In the genomic region with DNA sequence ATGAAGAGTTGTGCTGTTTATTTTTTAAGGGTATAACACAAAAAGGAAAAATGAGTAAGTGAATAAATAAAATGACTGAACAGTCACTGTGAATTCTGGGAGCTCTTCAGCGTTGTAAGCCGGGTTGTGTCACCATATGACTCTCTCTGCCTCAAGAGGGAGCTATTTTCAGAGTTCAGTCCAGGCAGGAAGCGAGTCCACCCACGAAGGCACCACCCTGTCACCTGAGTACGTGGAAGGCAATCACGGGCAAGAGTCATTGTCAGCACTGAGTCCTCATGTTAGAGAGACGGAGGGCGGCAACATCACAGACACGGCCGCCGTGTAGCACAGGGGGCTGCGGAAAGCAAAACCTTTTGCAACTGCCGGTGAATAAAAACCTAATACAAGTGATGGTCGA, we compare ENCODE assay signal across 9 cellular contexts.
DNase-seq lines count a peak whose midpoint lies in the region; ATAC-seq, FAIRE-seq and TF ChIP-seq lines count a peak whose summit lies in the region.
"Had no signal": no experiment of that assay in that cellular context is flagged by ENCODE, and none has a peak within 500 bp of the region (broad histone marks: within the 10 kb centered on the region; RNA-seq: fewer than 3 reads in every experiment).

No MANE protein-coding gene starts in this region.

- H3K9me1 ChIP-seq in K562 (ENCODE audit: control insufficient read depth, insufficient read depth, low read length) = no peaks in the 10 kb centered on the region

- no TSS peak for BruUV-seq in PC-9 (replicated peaks; lab: Mats Ljungman, UMichigan)
- BruUV-seq in K562 (replicated peaks; lab: Mats Ljungman, UMichigan) = no TSS peak

- H2AFZ ChIP-seq in PC-9 = no peak overlapping the region
- no peak overlapping the region for H2AFZ ChIP-seq in K562 (ENCODE audit: low read depth, low read length)

- WGBS in K562 (ENCODE audit: insufficient coverage, low coverage, missing lambda C conversion rate) = 14% methylated on average over 14 of the region's 14 CpGs

- H4K20me1 ChIP-seq in PC-9 (ENCODE audit: insufficient read depth) = no peaks in the 10 kb centered on the region
- H4K20me1 ChIP-seq in K562 (replicated peaks; ENCODE audit: control insufficient read depth, insufficient read depth, low read length) = no peaks in the 10 kb centered on the region

- TF ChIP-seq CTCF in PC-9 (conservative IDR thresholded peaks at IDR 0.05) = peak; percentile 46
- peak; percentile 50 to 67 (median 59) for TF ChIP-seq CTCF in K562 (IDR thresholded peaks at IDR 0.05 in 2 of 3, conservative IDR thresholded peaks at IDR 0.05 in 1 of 3; ENCODE audit: insufficient read depth in 2 of 3, low read depth in 1 of 3, low read length in 3 of 3)
- TF ChIP-seq CTCF in dorsolateral prefrontal cortex (IDR thresholded peaks at IDR 0.05 in 54 of 56, conservative IDR thresholded peaks at IDR 0.05 in 2 of 56; ENCODE audit: low read depth in 1 of 56, partially characterized antibody in 56 of 56) = peak in 2 of 56 donors; percentile 4 to 20

- no peak overlapping the region for H3K27ac ChIP-seq in PC-9
- H3K27ac ChIP-seq in K562 (ENCODE audit: extremely low read depth, low read depth, low read length) = no peak overlapping the region
- H3K27ac ChIP-seq in dorsolateral prefrontal cortex = no peak overlapping the region

- FAIRE-seq in K562 (lab: Jason Lieb, UNC) = peak; percentile 65

- peak; percentile 94 for ATAC-seq in K562
- ATAC-seq in GM21717 (IDR thresholded peaks at IDR 0.05; ENCODE audit: unreplicated experiment) = no peak

- no peak overlapping the region for H3K4me2 ChIP-seq in PC-9
- peak overlapping the region; percentile 30; the same call in 1 of the 2 replicates for H3K4me2 ChIP-seq in K562 (ENCODE audit: insufficient read depth, low read length)

- peak; percentile 5 for DNase-seq in NCI-H2227 (lab: John Stamatoyannopoulos, UW; ENCODE audit: unreplicated experiment)
- DNase-seq in NCI-H2227 treated with DMSO at 0.1 percent for 48 hours (lab: John Stamatoyannopoulos, UW) = no peak
- no peak for DNase-seq in PC-9
- DNase-seq in K562 (ENCODE audit: extremely low read depth in 1 of 4, low spot score in 3 of 4) = peak; percentile 31 to 48 (median 34)
- DNase-seq in stimulated activated CD4-positive, alpha-beta T cell treated with anti-CD3 and anti-CD28 coated beads, Interleukin-4, amount 100 ng/mL, for 48 hours (ENCODE audit: low read depth in 2 of 2) = peak; percentile 7 to 16
- no peak for DNase-seq in NCI-H345 treated with DMSO at 0.1 percent for 48 hours (lab: John Stamatoyannopoulos, UW; ENCODE audit: unreplicated experiment)
- DNase-seq in dorsolateral prefrontal cortex = no peak
- DNase-seq: NCI-H2107 had no signal

- H3K9me2 ChIP-seq in PC-9 (ENCODE audit: insufficient read depth) = no peaks in the 10 kb centered on the region

- CTCF ChIA-PET in PC-9 (lab: Charles Lee) (no interaction called here), K562 (lab: Yijun Ruan, JAX; ENCODE audit: low intra/inter-chr PET ratio) (no interaction called here)

- POLR2A ChIA-PET in PC-9 (lab: Charles Lee; ENCODE audit: unreplicated experiment) = interaction anchor here (0.5 kb wide), 1 partner anchor 220 kb away, joined by 7 read pairs; no protein-coding TSS in a partner anchor
- POLR2A ChIA-PET in K562 (lab: Yijun Ruan, JAX) = no interaction called here

- H3K9me3 ChIP-seq in PC-9 (ENCODE audit: insufficient read depth, low read depth) (no peaks in the 10 kb centered on the region), K562 (replicated peaks; ENCODE audit: control insufficient read depth, insufficient read depth, low read depth, low read length) (no peaks in the 10 kb centered on the region)

- TF ChIP-seq RAD21 in K562 (CRISPR knock-in tag; conservative IDR thresholded peaks at IDR 0.05 in 1 of 2, IDR thresholded peaks at IDR 0.05 in 1 of 2) = peak in 1 of 2 experiments; percentile 34; a peak in 1 of 4 replicates

- in situ Hi-C loops in K562 (cut with MboI) = no loop called here

- H3K9ac ChIP-seq in K562 (ENCODE audit: insufficient read depth in 1 of 2, low read depth in 2 of 2, low read length in 2 of 2) = no peak overlapping the region

- H3K4me1 ChIP-seq in PC-9 (replicated peaks; ENCODE audit: insufficient read depth) (no peaks in the 10 kb centered on the region), K562 (replicated peaks in 1 of 2; ENCODE audit: control insufficient read depth in 2 of 2, insufficient read depth in 2 of 2, low read length in 2 of 2) (no peaks in the 10 kb centered on the region)

- H3K4me3 ChIP-seq in PC-9 (no peak overlapping the region), K562 (no peak overlapping the region), dorsolateral prefrontal cortex (no peak overlapping the region)

- TF ChIP-seq EP300 in K562 (IDR thresholded peaks at IDR 0.05; ENCODE audit: low read length) = no peak

- H3F3A ChIP-seq in PC-9 (ENCODE audit: insufficient read depth, low read depth) = no peaks in the 10 kb centered on the region

- peaks cover 18% of the 10 kb centered on the region; the same call in 1 of the 2 replicates for H3K27me3 ChIP-seq in PC-9 (ENCODE audit: insufficient read depth, low read depth)
- peaks cover 2 to 4% of the 10 kb centered on the region in 2 experiments; a peak in 1 of 5 replicates for H3K27me3 ChIP-seq in K562 (ENCODE audit: control insufficient read depth in 2 of 2, insufficient read depth in 2 of 2, low read length in 2 of 2)
- H3K27me3 ChIP-seq in dorsolateral prefrontal cortex = no peaks in the 10 kb centered on the region

- intact Hi-C loops in PC-9 (cut with micrococcal nuclease; ENCODE audit: unreplicated experiment) = no loop called here
- intact Hi-C loops in K562 (cut with micrococcal nuclease) = no loop called here
- intact Hi-C loops in dorsolateral prefrontal cortex (cut with DNase I) = no loop called here

- H3K36me3 ChIP-seq in PC-9 (ENCODE audit: low read depth) = no peaks in the 10 kb centered on the region
- H3K36me3 ChIP-seq in K562 (ENCODE audit: control insufficient read depth, insufficient read depth, low read length) = no peaks in the 10 kb centered on the region

- no peak for TF ChIP-seq POLR2A in K562 (conservative IDR thresholded peaks at IDR 0.05)

- no peaks in the 10 kb centered on the region for H3K79me2 ChIP-seq in PC-9 (ENCODE audit: low read depth)
- no peaks in the 10 kb centered on the region for H3K79me2 ChIP-seq in K562 (ENCODE audit: control insufficient read depth, insufficient read depth, low read length)

TF ChIP-seq in K562, 482 proteins besides CTCF, POLR2A, EP300 and RAD21 (continues in another document):
- 0 out of 2 replicates have a peak, but pooled peaks have one; percentile 7 for TF ChIP-seq BHLHE40 (IDR thresholded peaks at IDR 0.05; ENCODE audit: low read length)
- TF ChIP-seq, protein P1, sequence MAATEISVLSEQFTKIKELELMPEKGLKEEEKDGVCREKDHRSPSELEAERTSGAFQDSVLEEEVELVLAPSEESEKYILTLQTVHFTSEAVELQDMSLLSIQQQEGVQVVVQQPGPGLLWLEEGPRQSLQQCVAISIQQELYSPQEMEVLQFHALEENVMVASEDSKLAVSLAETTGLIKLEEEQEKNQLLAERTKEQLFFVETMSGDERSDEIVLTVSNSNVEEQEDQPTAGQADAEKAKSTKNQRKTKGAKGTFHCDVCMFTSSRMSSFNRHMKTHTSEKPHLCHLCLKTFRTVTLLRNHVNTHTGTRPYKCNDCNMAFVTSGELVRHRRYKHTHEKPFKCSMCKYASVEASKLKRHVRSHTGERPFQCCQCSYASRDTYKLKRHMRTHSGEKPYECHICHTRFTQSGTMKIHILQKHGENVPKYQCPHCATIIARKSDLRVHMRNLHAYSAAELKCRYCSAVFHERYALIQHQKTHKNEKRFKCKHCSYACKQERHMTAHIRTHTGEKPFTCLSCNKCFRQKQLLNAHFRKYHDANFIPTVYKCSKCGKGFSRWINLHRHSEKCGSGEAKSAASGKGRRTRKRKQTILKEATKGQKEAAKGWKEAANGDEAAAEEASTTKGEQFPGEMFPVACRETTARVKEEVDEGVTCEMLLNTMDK (IDR thresholded peaks at IDR 0.05; ENCODE audit: borderline replicate concordance, insufficient read depth, low read depth, low read length, poor library complexity, severe bottlenecking) = peak; percentile 27
- TF ChIP-seq ZNF133 (CRISPR knock-in tag; IDR thresholded peaks at IDR 0.05) = no peak
- TF ChIP-seq, protein P2, sequence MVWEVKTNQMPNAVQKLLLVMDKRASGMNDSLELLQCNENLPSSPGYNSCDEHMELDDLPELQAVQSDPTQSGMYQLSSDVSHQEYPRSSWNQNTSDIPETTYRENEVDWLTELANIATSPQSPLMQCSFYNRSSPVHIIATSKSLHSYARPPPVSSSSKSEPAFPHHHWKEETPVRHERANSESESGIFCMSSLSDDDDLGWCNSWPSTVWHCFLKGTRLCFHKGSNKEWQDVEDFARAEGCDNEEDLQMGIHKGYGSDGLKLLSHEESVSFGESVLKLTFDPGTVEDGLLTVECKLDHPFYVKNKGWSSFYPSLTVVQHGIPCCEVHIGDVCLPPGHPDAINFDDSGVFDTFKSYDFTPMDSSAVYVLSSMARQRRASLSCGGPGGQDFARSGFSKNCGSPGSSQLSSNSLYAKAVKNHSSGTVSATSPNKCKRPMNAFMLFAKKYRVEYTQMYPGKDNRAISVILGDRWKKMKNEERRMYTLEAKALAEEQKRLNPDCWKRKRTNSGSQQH (CRISPR knock-in tag; IDR thresholded peaks at IDR 0.05) = no peak
- TF ChIP-seq ZFX (CRISPR knock-in tag; IDR thresholded peaks at IDR 0.05) = no peak

Comparison
In these comparisons a context has a peak if more than half of its experiments do, and no peak if none do; other contexts are left out.
1. DNase-seq: peak in NCI-H2227 (single experiment), K562 (4 of 4) and stimulated activated CD4-positive, alpha-beta T cell treated with anti-CD3 and anti-CD28 coated beads, Interleukin-4, amount 100 ng/mL, for 48 hours (2 of 2); none in NCI-H2227 treated with DMSO at 0.1 percent for 48 hours (single experiment), PC-9 (0 of 2), NCI-H345 treated with DMSO at 0.1 percent for 48 hours (single experiment) and dorsolateral prefrontal cortex (0 of 10).